ENCODE assay signal across 1 cellular context in genomic region chr7:46468753-46469356, GRCh38.
TF ChIP-seq lines count a peak whose summit lies in the region.

No MANE protein-coding gene starts in this region.

TF ChIP-seq in HepG2, 621 proteins besides CTCF, POLR2A, EP300 and RAD21:
- peak; percentile 68; the same call in 1 of the 2 replicates for TF ChIP-seq ZKSCAN1 (IDR thresholded peaks at IDR 0.05; ENCODE audit: low read length)
- no peak for TF ChIP-seq ZNF10 (CRISPR knock-in tag; IDR thresholded peaks at IDR 0.05; ENCODE audit: borderline replicate concordance, low read depth)
- TF ChIP-seq TOPORS (CRISPR knock-in tag; IDR thresholded peaks at IDR 0.05), result peak; percentile 90
- no peak for TF ChIP-seq KDM4B (CRISPR knock-in tag; IDR thresholded peaks at IDR 0.05)
- no peak for TF ChIP-seq PRDM10 (CRISPR knock-in tag; IDR thresholded peaks at IDR 0.05; ENCODE audit: low read depth)
- peak; percentile 100 for TF ChIP-seq ZNF616 (CRISPR knock-in tag; IDR thresholded peaks at IDR 0.05; ENCODE audit: low read depth)
- no peak for TF ChIP-seq ZNF224 (CRISPR knock-in tag; IDR thresholded peaks at IDR 0.05)
- TF ChIP-seq CBX1 (IDR thresholded peaks at IDR 0.05; ENCODE audit: low read depth), result peak; percentile 99
- TF ChIP-seq ZNF766 (CRISPR knock-in tag; IDR thresholded peaks at IDR 0.05; ENCODE audit: borderline replicate concordance), result no peak
- peak; percentile 99 for TF ChIP-seq SETDB1 (CRISPR knock-in tag; IDR thresholded peaks at IDR 0.05; ENCODE audit: borderline replicate concordance)
- TF ChIP-seq KDM1A (CRISPR knock-in tag; IDR thresholded peaks at IDR 0.05), result no peak
- TF ChIP-seq ZNF788 (CRISPR knock-in tag; IDR thresholded peaks at IDR 0.05; ENCODE audit: borderline replicate concordance), result 0 out of 2 replicates have a peak, but pooled peaks have one; percentile 35
- peak; percentile 63 for TF ChIP-seq XRCC5 (optimal IDR thresholded peaks at IDR 0.05; ENCODE audit: low read length)
- TF ChIP-seq CEBPZ (IDR thresholded peaks at IDR 0.05; ENCODE audit: low read length), result peak; percentile 44; the same call in 1 of the 2 replicates
- no peak for TF ChIP-seq ZNF333 (CRISPR knock-in tag; IDR thresholded peaks at IDR 0.05; ENCODE audit: borderline replicate concordance)
- no peak for TF ChIP-seq ASH2L (IDR thresholded peaks at IDR 0.05; ENCODE audit: insufficient read length, low read depth, low read length)
- TF ChIP-seq ZNF280B (CRISPR knock-in tag; IDR thresholded peaks at IDR 0.05; ENCODE audit: borderline replicate concordance), result peak; percentile 65; the same call in 1 of the 2 replicates
- TF ChIP-seq CBX5 (CRISPR knock-in tag; IDR thresholded peaks at IDR 0.05; ENCODE audit: borderline replicate concordance), result peak; percentile 99
- TF ChIP-seq NFATC3 (CRISPR knock-in tag; IDR thresholded peaks at IDR 0.05), result no peak
- TF ChIP-seq ZNF280D (CRISPR knock-in tag; IDR thresholded peaks at IDR 0.05), result peak; percentile 99
- no peak for TF ChIP-seq ZNF781 (CRISPR knock-in tag; IDR thresholded peaks at IDR 0.05; ENCODE audit: borderline replicate concordance, not compliant biosample characterization)
TF ChIP-seq in HepG2: peak in this region for 11.
